Comparison of ENCODE assay signal across 18 cellular contexts in genomic region chr12:124819080-124819479, GRCh38. TPM values are rescaled to one million over a fixed set of nuclear protein-coding genes. Genes with fewer than 3 reads are reported as not detected.
DNase-seq lines count a peak whose midpoint lies in the region; ATAC-seq and TF ChIP-seq lines count a peak whose summit lies in the region.
"Had no signal": no experiment of that assay in that cellular context is flagged by ENCODE, and none has a peak within 500 bp of the region (broad histone marks: within the 10 kb centered on the region; RNA-seq: fewer than 3 reads in every experiment).

No MANE protein-coding gene starts in this region.

- no peak overlapping the region for H2AFZ ChIP-seq in osteoblast (ENCODE audit: low read length)

- TF ChIP-seq CTCF in heart right ventricle (IDR thresholded peaks at IDR 0.05) (no peak), liver (IDR thresholded peaks at IDR 0.05; ENCODE audit: low read depth, low read length, missing input control) (no peak), osteoblast (IDR thresholded peaks at IDR 0.05; ENCODE audit: extremely low read depth, low read depth, low read length) (no peak), Peyer's patch (IDR thresholded peaks at IDR 0.05) (no peak)

- H3K36me3 ChIP-seq in heart right ventricle (peaks cover 0 to 17% (median 4%) of the 10 kb centered on the region in 9 donors), liver (ENCODE audit: control insufficient read depth in 4 of 4, insufficient read depth in 3 of 4, low read depth in 1 of 4, low read length in 3 of 4) (peaks cover 0 to 10% (median 7%) of the 10 kb centered on the region in 4 donors), osteoblast (ENCODE audit: insufficient read depth, low read length) (peaks cover under 1% of the 10 kb centered on the region), Peyer's patch (peaks cover 0 to 7% (median 0%) of the 10 kb centered on the region in 3 donors)

- no peak for TF ChIP-seq RAD21 in liver (IDR thresholded peaks at IDR 0.05)

- H3K4me3 ChIP-seq in right cardiac atrium (ENCODE audit: low read length) (no peak overlapping the region), heart right ventricle (no peak overlapping the region), liver (ENCODE audit: low read depth in 1 of 3, low read length in 3 of 3) (no peak overlapping the region), osteoblast (ENCODE audit: insufficient read depth, low read length) (no peak overlapping the region), Peyer's patch (no peak overlapping the region)
- H3K4me3 ChIP-seq: BLaER1 treated with 17β-estradiol and CSF1 and Interleukin-3, amounts not matched to agents 10 nM and 100 nM; GM12878 had no signal

- H3K27me3 ChIP-seq in right cardiac atrium (ENCODE audit: control insufficient read depth, insufficient read depth) (no peaks in the 10 kb centered on the region), heart right ventricle (no peaks in the 10 kb centered on the region), liver (ENCODE audit: control insufficient read depth in 4 of 4, insufficient read depth in 4 of 4, low read length in 3 of 4) (no peaks in the 10 kb centered on the region), osteoblast (ENCODE audit: insufficient read depth, low read length) (no peaks in the 10 kb centered on the region), Peyer's patch (no peaks in the 10 kb centered on the region)
- H3K27me3 ChIP-seq: BLaER1 treated with 17β-estradiol and CSF1 and Interleukin-3, amounts not matched to agents 10 nM and 100 nM had no signal

- ATAC-seq in right cardiac atrium (no peak), heart right ventricle (no peak), GM19023 (IDR thresholded peaks at IDR 0.05; ENCODE audit: unreplicated experiment) (no peak)
- ATAC-seq: CD8-positive, alpha-beta T cell; GM12878 had no signal

- TF ChIP-seq POLR2A in Peyer's patch (IDR thresholded peaks at IDR 0.05), result no peak

- H3K4me2 ChIP-seq in osteoblast (ENCODE audit: insufficient read depth, low read length), result no peak overlapping the region
- H3K4me2 ChIP-seq: BLaER1 treated with 17β-estradiol and CSF1 and Interleukin-3, amounts not matched to agents 10 nM and 100 nM; KMS-11 had no signal

- H3K79me2 ChIP-seq in osteoblast (ENCODE audit: insufficient read depth, low read length), result no peaks in the 10 kb centered on the region

- WGBS in right cardiac atrium, result 88% methylated on average over 5 of the region's 5 CpGs
- 78 to 85% methylated on average over 5 of the region's 5 CpGs for WGBS in heart right ventricle, 2 donors
- 81% methylated on average over 5 of the region's 5 CpGs for WGBS in liver

- no peak overlapping the region for H3K27ac ChIP-seq in right cardiac atrium (ENCODE audit: low read length)
- no peak overlapping the region for H3K27ac ChIP-seq in heart right ventricle
- H3K27ac ChIP-seq in liver (ENCODE audit: low read depth in 1 of 2, low read length in 2 of 2), result peak overlapping the region; percentile 89 to 94
- no peak overlapping the region for H3K27ac ChIP-seq in osteoblast (ENCODE audit: low read depth, low read length)
- H3K27ac ChIP-seq in Peyer's patch, result no peak overlapping the region
- H3K27ac ChIP-seq: 22Rv1; BLaER1 treated with 17β-estradiol and CSF1 and Interleukin-3, amounts not matched to agents 10 nM and 100 nM; KMS-11 had no signal

- DNase-seq in right cardiac atrium (peak in 2 of 3 donors; percentile 3 to 5), heart right ventricle (no peak), osteoblast (ENCODE audit: insufficient read length, low spot score, missing footprints) (peak; percentile 55), Peyer's patch (no peak), RPMI8226 (no peak)
- DNase-seq: Calu3; CD8-positive, alpha-beta T cell; DMS53; DND-41; EL; GOT3; H9 had no signal

- no peaks in the 10 kb centered on the region for H4K20me1 ChIP-seq in osteoblast (ENCODE audit: insufficient read depth, low read length)

- H3K4me1 ChIP-seq in right cardiac atrium (ENCODE audit: control insufficient read depth, insufficient read depth, low read length) (no peaks in the 10 kb centered on the region), heart right ventricle (no peaks in the 10 kb centered on the region), liver (ENCODE audit: control insufficient read depth in 4 of 4, insufficient read depth in 4 of 4, low read length in 3 of 4) (peaks cover 3 to 47% (median 27%) of the 10 kb centered on the region in 4 donors), osteoblast (ENCODE audit: insufficient read depth, low read length) (no peaks in the 10 kb centered on the region), Peyer's patch (no peaks in the 10 kb centered on the region)

- H3K9me3 ChIP-seq in right cardiac atrium (ENCODE audit: control insufficient read depth, low read length), result no peaks in the 10 kb centered on the region
- H3K9me3 ChIP-seq in heart right ventricle, result no peaks in the 10 kb centered on the region
- H3K9me3 ChIP-seq in liver (ENCODE audit: control insufficient read depth in 4 of 4, low read length in 3 of 4), result no peaks in the 10 kb centered on the region
- no peaks in the 10 kb centered on the region for H3K9me3 ChIP-seq in osteoblast (ENCODE audit: low read depth, low read length)
- no peaks in the 10 kb centered on the region for H3K9me3 ChIP-seq in Peyer's patch
- H3K9me3 ChIP-seq: BLaER1 treated with 17β-estradiol and CSF1 and Interleukin-3, amounts not matched to agents 10 nM and 100 nM had no signal

- intact Hi-C loops in right cardiac atrium (cut with DNase I), result no loop called here
- intact Hi-C loops in heart right ventricle (cut with DNase I), result no loop called here

- H3K9ac ChIP-seq in liver (ENCODE audit: low read depth in 1 of 2, low read length in 2 of 2), result no peak overlapping the region
- H3K9ac ChIP-seq: BLaER1 treated with 17β-estradiol and CSF1 and Interleukin-3, amounts not matched to agents 10 nM and 100 nM; KMS-11 had no signal

TF ChIP-seq in liver, 16 proteins besides CTCF, POLR2A, EP300 and RAD21:
- no peak for TF ChIP-seq SP1 (IDR thresholded peaks at IDR 0.05)
- TF ChIP-seq EGR1 (IDR thresholded peaks at IDR 0.05; ENCODE audit: low read depth in 2 of 2), result no peak
- TF ChIP-seq RXRA (IDR thresholded peaks at IDR 0.05), result no peak
- TF ChIP-seq GABPA (IDR thresholded peaks at IDR 0.05 in 1 of 2, conservative IDR thresholded peaks at IDR 0.05 in 1 of 2), result no peak

RNA-seq across cellular contexts. Expression of gene SCARB1, which starts 44.6 kb away (rescaled TPM):
- total RNA-seq in right cardiac atrium (10 to 100 TPM; 15.7 to 22.9 (median 20.0) TPM), heart right ventricle (10 to 100 TPM in 6 of 10 donors, 1 to 10 TPM in 4; 7.7 to 19.9 (median 11.9) TPM), liver (100 to 1,000 TPM in 1 of 2 donors, 10 to 100 TPM in 1; 85.3 to 169 TPM), osteoblast (9.4 and 10.9 TPM in 2 replicates), Peyer's patch (100 to 1,000 TPM in 1 of 4 donors, 10 to 100 TPM in 3; 14.9 to 214 (median 64.6) TPM)
- polyA plus RNA-seq in right cardiac atrium (17.0 TPM), heart right ventricle (10 to 100 TPM in 1 of 2 donors, 1 to 10 TPM in 1; 8.7 to 11.6 TPM), liver (100 to 1,000 TPM; 112 to 289 TPM)

Comparison
In these comparisons a context has a peak if more than half of its experiments do, and no peak if none do; other contexts are left out.
1. DNase-seq: peak in right cardiac atrium (2 of 3) and osteoblast (single experiment); none in heart right ventricle (0 of 2), Peyer's patch (0 of 3) and RPMI8226 (single experiment).
2. H3K27ac ChIP-seq: peak in liver (2 of 2); none in right cardiac atrium (single experiment), heart right ventricle (0 of 10), osteoblast (single experiment) and Peyer's patch (0 of 4).